Comparison of ENCODE assay signal across 12 cellular contexts in the genomic region with DNA sequence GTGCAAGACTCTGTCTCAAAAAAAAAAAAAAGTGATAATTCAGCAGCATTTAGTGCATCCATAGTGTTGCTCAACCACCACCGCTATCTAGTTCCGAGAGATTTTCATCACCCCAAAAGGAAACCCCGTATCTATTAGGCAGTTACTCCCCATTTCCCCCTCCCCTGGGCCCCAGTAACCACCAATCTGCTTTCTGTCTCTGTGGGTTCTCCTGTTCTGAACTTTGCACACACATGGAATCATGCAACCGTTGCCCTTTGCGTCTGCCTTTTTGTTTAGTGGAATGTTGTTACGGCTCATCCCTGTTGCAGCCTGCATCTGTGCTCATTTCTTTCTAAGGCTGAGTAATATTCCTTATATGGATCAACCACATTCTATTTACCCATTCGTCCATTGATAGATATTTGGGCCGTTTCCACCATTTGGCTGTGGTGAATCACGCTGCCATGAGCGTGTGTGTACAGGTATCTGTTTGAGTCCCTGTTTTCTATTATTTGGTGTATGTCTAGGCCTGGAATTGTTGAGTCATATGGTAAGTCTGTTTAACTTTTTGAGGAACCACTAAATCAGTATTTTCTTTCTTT. TPM values are rescaled to one million over a fixed set of nuclear protein-coding genes. Genes with fewer than 3 reads are reported as not detected.
DNase-seq lines count a peak whose midpoint lies in the region; ATAC-seq, FAIRE-seq and TF ChIP-seq lines count a peak whose summit lies in the region.
"Had no signal": no experiment of that assay in that cellular context is flagged by ENCODE, and none has a peak within 500 bp of the region (broad histone marks: within the 10 kb centered on the region; RNA-seq: fewer than 3 reads in every experiment).

No MANE protein-coding gene starts in this region.

- TF ChIP-seq POLR2A in GM12891 (IDR thresholded peaks at IDR 0.05; ENCODE audit: low read depth, low read length): no peak

- POLR2A ChIA-PET in activated CD4-positive, alpha-beta memory T cell treated with anti-CD3 and anti-CD28 coated beads, Interleukin-2, amount 10 ng/mL, durations not matched to agents 7 days and 5 days (lab: Charles Lee): no interaction called here
- POLR2A ChIA-PET in naive thymus-derived CD4-positive, alpha-beta T cell (lab: Charles Lee): no interaction called here

- H3K27ac ChIP-seq in naive thymus-derived CD4-positive, alpha-beta T cell (ENCODE audit: low read depth, low read length): no peak overlapping the region
- H3K27ac ChIP-seq in ascending aorta: no peak overlapping the region

- H3K9me3 ChIP-seq in naive thymus-derived CD4-positive, alpha-beta T cell (ENCODE audit: control insufficient read depth in 2 of 3, low read length in 3 of 3): no peaks in the 10 kb centered on the region
- H3K9me3 ChIP-seq in ascending aorta: no peaks in the 10 kb centered on the region

- intact Hi-C loops in naive thymus-derived CD4-positive, alpha-beta T cell (cut with micrococcal nuclease): no loop called here
- intact Hi-C loops in ascending aorta (cut with DNase I): no loop called here

- H3K27me3 ChIP-seq in naive thymus-derived CD4-positive, alpha-beta T cell (ENCODE audit: control insufficient read depth in 2 of 2, insufficient read depth in 2 of 2, low read length in 2 of 2): no peaks in the 10 kb centered on the region
- H3K27me3 ChIP-seq in ascending aorta: no peaks in the 10 kb centered on the region

- H3K27ac Mint-ChIP-seq in activated CD4-positive, alpha-beta memory T cell treated with anti-CD3 and anti-CD28 coated beads, Interleukin-2, amount 10 ng/mL, durations not matched to agents 7 days and 5 days: peak overlapping the region; percentile 28
- H3K27ac Mint-ChIP-seq in naive thymus-derived CD4-positive, alpha-beta T cell: peak overlapping the region in 2 of 9 donors; percentile 9 to 27

- no peaks in the 10 kb centered on the region for H3K36me3 Mint-ChIP-seq in activated CD4-positive, alpha-beta memory T cell treated with anti-CD3 and anti-CD28 coated beads, Interleukin-2, amount 10 ng/mL, durations not matched to agents 7 days and 5 days (ENCODE audit: low read depth)
- H3K36me3 Mint-ChIP-seq in naive thymus-derived CD4-positive, alpha-beta T cell: no peaks in the 10 kb centered on the region

- no peak overlapping the region for H3K4me3 ChIP-seq in naive thymus-derived CD4-positive, alpha-beta T cell (ENCODE audit: low read length)
- no peak overlapping the region for H3K4me3 ChIP-seq in ascending aorta

- H3K27me3 Mint-ChIP-seq in activated CD4-positive, alpha-beta memory T cell treated with anti-CD3 and anti-CD28 coated beads, Interleukin-2, amount 10 ng/mL, durations not matched to agents 7 days and 5 days: no peaks in the 10 kb centered on the region
- no peaks in the 10 kb centered on the region for H3K27me3 Mint-ChIP-seq in naive thymus-derived CD4-positive, alpha-beta T cell

- peak; percentile 38 for ATAC-seq in HG02642 (IDR thresholded peaks at IDR 0.05; ENCODE audit: poor library complexity, unreplicated experiment)
- ATAC-seq in naive thymus-derived CD4-positive, alpha-beta T cell: peak; percentile 55
- ATAC-seq in GM21526 (IDR thresholded peaks at IDR 0.05; ENCODE audit: low FRiP score, unreplicated experiment): no peak
- ATAC-seq in GM21367 (IDR thresholded peaks at IDR 0.05; ENCODE audit: unreplicated experiment): no peak

- H3K9me3 Mint-ChIP-seq in activated CD4-positive, alpha-beta memory T cell treated with anti-CD3 and anti-CD28 coated beads, Interleukin-2, amount 10 ng/mL, durations not matched to agents 7 days and 5 days: no peaks in the 10 kb centered on the region
- H3K9me3 Mint-ChIP-seq in naive thymus-derived CD4-positive, alpha-beta T cell: no peaks in the 10 kb centered on the region

- CTCF ChIA-PET in activated CD4-positive, alpha-beta memory T cell treated with anti-CD3 and anti-CD28 coated beads, Interleukin-2, amount 10 ng/mL, durations not matched to agents 7 days and 5 days (lab: Charles Lee): interaction anchor here (0.6 kb wide), 1 partner anchor 507 kb away, joined by 3 read pairs; no protein-coding TSS in a partner anchor
- CTCF ChIA-PET in naive thymus-derived CD4-positive, alpha-beta T cell (lab: Charles Lee): interaction anchor here (0.6 kb wide), 1 partner anchor 92 kb away, joined by 3 read pairs; no protein-coding TSS in a partner anchor

- peaks cover 14% of the 10 kb centered on the region for H3K4me1 Mint-ChIP-seq in activated CD4-positive, alpha-beta memory T cell treated with anti-CD3 and anti-CD28 coated beads, Interleukin-2, amount 10 ng/mL, durations not matched to agents 7 days and 5 days
- H3K4me1 Mint-ChIP-seq in naive thymus-derived CD4-positive, alpha-beta T cell: peaks cover 0 to 6% (median 0%) of the 10 kb centered on the region in 7 donors

- H3K36me3 ChIP-seq in naive thymus-derived CD4-positive, alpha-beta T cell (ENCODE audit: control insufficient read depth in 2 of 3, insufficient read depth in 3 of 3, low read length in 3 of 3): no peaks in the 10 kb centered on the region
- no peaks in the 10 kb centered on the region for H3K36me3 ChIP-seq in ascending aorta

- no peak for DNase-seq in GM12891 (ENCODE audit: insufficient read length, low spot score)
- no peak for DNase-seq in activated CD4-positive, alpha-beta memory T cell treated with anti-CD3 and anti-CD28 coated beads, Interleukin-2, amount 10 ng/mL, durations not matched to agents 7 days and 5 days
- DNase-seq in naive thymus-derived CD4-positive, alpha-beta T cell: no peak
- no peak for DNase-seq in ascending aorta (ENCODE audit: low spot score in 2 of 2)
- DNase-seq: stimulated activated CD4-positive, alpha-beta T cell treated with anti-CD3 and anti-CD28 coated beads, Interleukin-1b, Interleukin-23, amount 100 ng/mL, for 48 hours had no signal

- peak; percentile 85 for FAIRE-seq in GM12891 (lab: Jason Lieb, UNC)
- FAIRE-seq: endothelial cell of umbilical vein had no signal

- no peak for TF ChIP-seq CTCF in ascending aorta (IDR thresholded peaks at IDR 0.05)

- H3K4me1 ChIP-seq in naive thymus-derived CD4-positive, alpha-beta T cell (ENCODE audit: control insufficient read depth in 2 of 2, insufficient read depth in 2 of 2, low read length in 2 of 2): no peaks in the 10 kb centered on the region
- H3K4me1 ChIP-seq in ascending aorta: no peaks in the 10 kb centered on the region

- no peak overlapping the region for H3K4me3 Mint-ChIP-seq in activated CD4-positive, alpha-beta memory T cell treated with anti-CD3 and anti-CD28 coated beads, Interleukin-2, amount 10 ng/mL, durations not matched to agents 7 days and 5 days
- H3K4me3 Mint-ChIP-seq in naive thymus-derived CD4-positive, alpha-beta T cell: no peak overlapping the region

TF ChIP-seq in GM12891, 5 proteins besides CTCF, POLR2A, EP300 and RAD21:
- peak; percentile 32 for TF ChIP-seq PAX5 (IDR thresholded peaks at IDR 0.05; ENCODE audit: insufficient read depth, low read length, severe bottlenecking)
- no peak for TF ChIP-seq POLR2AphosphoS5 (IDR thresholded peaks at IDR 0.05; ENCODE audit: low read depth, low read length)
- peak; percentile 51; the same call in 1 of the 2 replicates for TF ChIP-seq SPI1 (IDR thresholded peaks at IDR 0.05; ENCODE audit: low read depth, low read length)
- peak; percentile 60; the same call in 1 of the 2 replicates for TF ChIP-seq POU2F2 (IDR thresholded peaks at IDR 0.05; ENCODE audit: low read depth, low read length)

RNA-seq across cellular contexts. Expression of a gene that starts 8.7 kb away (rescaled TPM):
- 338 TPM for polyA plus RNA-seq in GM12891 (2012; ENCODE audit: low read depth, missing spikeins)
- total RNA-seq in activated CD4-positive, alpha-beta memory T cell treated with anti-CD3 and anti-CD28 coated beads, Interleukin-2, amount 10 ng/mL, durations not matched to agents 7 days and 5 days: 10 to 100 TPM; 63.6 to 64.0 TPM
- total RNA-seq in naive thymus-derived CD4-positive, alpha-beta T cell: 100 to 1,000 TPM in 1 of 5 experiments, 10 to 100 TPM in 4; 47.6 to 109 (median 58.6) TPM
- polyA plus RNA-seq in naive thymus-derived CD4-positive, alpha-beta T cell: 100 to 1,000 TPM in 1 of 2 donors, 10 to 100 TPM in 1; 94.6 to 118 TPM
- total RNA-seq in ascending aorta: 115 TPM

RNA-seq across cellular contexts. Expression of a gene that starts 13.5 kb away (rescaled TPM):
- polyA plus RNA-seq in GM12891 (2012; ENCODE audit: low read depth, missing spikeins): 5.8 TPM
- not detected for total RNA-seq in activated CD4-positive, alpha-beta memory T cell treated with anti-CD3 and anti-CD28 coated beads, Interleukin-2, amount 10 ng/mL, durations not matched to agents 7 days and 5 days
- total RNA-seq in naive thymus-derived CD4-positive, alpha-beta T cell: 1 to 10 TPM in 1 of 5 experiments, under 1 TPM in 1, not detected in 3; 0.10 to 1.0 TPM
- polyA plus RNA-seq in naive thymus-derived CD4-positive, alpha-beta T cell: not detected
- total RNA-seq in ascending aorta: not detected
- total RNA-seq: endothelial cell of umbilical vein, mucosa of gallbladder, RPMI7951 had no signal
- polyA plus RNA-seq: endothelial cell of umbilical vein, urinary bladder had no signal

RNA-seq across cellular contexts. Expression of a gene that starts 27.2 kb away (rescaled TPM):
- 82.5 TPM for polyA plus RNA-seq in GM12891 (2012; ENCODE audit: low read depth, missing spikeins)
- total RNA-seq in activated CD4-positive, alpha-beta memory T cell treated with anti-CD3 and anti-CD28 coated beads, Interleukin-2, amount 10 ng/mL, durations not matched to agents 7 days and 5 days: 100 to 1,000 TPM; 109 to 117 TPM
- total RNA-seq in naive thymus-derived CD4-positive, alpha-beta T cell: 10 to 100 TPM in 1 of 5 experiments, 1 to 10 TPM in 1, under 1 TPM in 1, not detected in 2; 0.29 to 57.7 (median 1.0) TPM
- polyA plus RNA-seq in naive thymus-derived CD4-positive, alpha-beta T cell: under 1 TPM; 0.20 to 0.28 TPM
- total RNA-seq in ascending aorta: not detected

RNA-seq across cellular contexts. Expression of a gene that starts 27.5 kb away (rescaled TPM):
- polyA plus RNA-seq in GM12891 (2012; ENCODE audit: low read depth, missing spikeins): 38.8 TPM
- 10 to 100 TPM in 1 of 2 experiments, 1 to 10 TPM in 1; 9.2 to 14.0 TPM for total RNA-seq in activated CD4-positive, alpha-beta memory T cell treated with anti-CD3 and anti-CD28 coated beads, Interleukin-2, amount 10 ng/mL, durations not matched to agents 7 days and 5 days
- 10 to 100 TPM in 1 of 5 experiments, 1 to 10 TPM in 4; 1.2 to 19.2 (median 3.0) TPM for total RNA-seq in naive thymus-derived CD4-positive, alpha-beta T cell
- polyA plus RNA-seq in naive thymus-derived CD4-positive, alpha-beta T cell: 1 to 10 TPM in 1 of 2 donors, under 1 TPM in 1; 0.99 to 1.1 TPM
- 107 TPM for total RNA-seq in ascending aorta

RNA-seq across cellular contexts. Expression of a gene that starts 29.1 kb away (rescaled TPM):
- 67.1 TPM for polyA plus RNA-seq in GM12891 (2012; ENCODE audit: low read depth, missing spikeins)
- total RNA-seq in activated CD4-positive, alpha-beta memory T cell treated with anti-CD3 and anti-CD28 coated beads, Interleukin-2, amount 10 ng/mL, durations not matched to agents 7 days and 5 days: 100 to 1,000 TPM; 316 to 334 TPM
- 100 to 1,000 TPM; 423 to 593 (median 509) TPM for total RNA-seq in naive thymus-derived CD4-positive, alpha-beta T cell
- polyA plus RNA-seq in naive thymus-derived CD4-positive, alpha-beta T cell: 100 to 1,000 TPM in 1 of 2 donors, 10 to 100 TPM in 1; 94.4 to 217 TPM
- total RNA-seq in ascending aorta: 9.6 TPM
- total RNA-seq: RPMI7951 had no signal

Comparison
In these comparisons a context has a peak if more than half of its experiments do, and no peak if none do; other contexts are left out.
1. ATAC-seq: peak in HG02642 (single experiment) and naive thymus-derived CD4-positive, alpha-beta T cell (single experiment); none in GM21526 (single experiment) and GM21367 (single experiment).